ENCODE assay signal across 14 cellular contexts in the genomic region with DNA sequence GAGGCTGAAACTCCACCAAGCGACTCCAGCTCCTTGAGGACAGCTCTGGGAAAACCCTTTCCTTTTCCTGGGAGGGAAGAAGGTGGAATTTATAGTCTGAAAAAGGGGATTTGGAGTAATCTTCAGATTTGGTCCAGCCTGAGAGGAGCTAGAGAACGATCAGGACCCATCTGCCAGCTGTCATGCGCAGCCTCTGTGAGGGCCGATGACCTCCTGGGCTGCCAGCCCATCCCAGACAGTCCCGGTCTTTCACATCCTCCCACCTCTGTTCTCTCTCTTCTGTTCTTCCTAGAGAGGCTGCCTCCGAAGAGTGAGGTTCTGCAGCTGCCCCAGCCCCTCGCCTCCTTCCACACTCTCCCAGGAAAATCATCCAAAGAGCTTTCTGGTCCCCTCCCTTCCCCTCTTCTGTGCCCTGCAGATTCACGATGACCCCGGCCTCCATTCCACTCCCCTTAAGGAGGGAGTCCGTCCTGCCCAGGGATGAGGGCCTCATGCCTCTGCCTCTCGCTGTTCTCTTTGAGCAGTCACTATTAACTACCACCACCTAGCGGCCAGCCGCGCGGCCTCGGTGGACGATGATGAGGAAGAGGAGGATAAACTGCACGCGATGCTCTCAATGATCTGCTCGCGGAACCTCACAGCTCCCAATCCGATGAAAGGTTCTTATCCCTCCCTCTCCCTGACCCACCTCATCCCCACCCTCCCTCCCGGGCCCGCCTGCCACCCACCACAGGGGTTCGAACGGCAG. TPM values are rescaled to one million over a fixed set of nuclear protein-coding genes. Genes with fewer than 3 reads are reported as not detected.
DNase-seq lines count a peak whose midpoint lies in the region; ATAC-seq and TF ChIP-seq lines count a peak whose summit lies in the region.
"Had no signal": no experiment of that assay in that cellular context is flagged by ENCODE, and none has a peak within 500 bp of the region (broad histone marks: within the 10 kb centered on the region; RNA-seq: fewer than 3 reads in every experiment).

No MANE protein-coding gene starts in this region.

- no peaks in the 10 kb centered on the region for H3K4me1 Mint-ChIP-seq in Calu3 (ENCODE audit: low read depth, unreplicated experiment)
- H3K4me1 Mint-ChIP-seq: activated naive CD4-positive, alpha-beta T cell treated with anti-CD3 and anti-CD28 coated beads, Interleukin-2, amount 50 U/mL, for 24 hours; B cell had no signal

- no peak overlapping the region for H3K4me3 ChIP-seq in A673 (ENCODE audit: low read depth, low read length, poor library complexity, severe bottlenecking)
- H3K4me3 ChIP-seq in HFF-Myc (replicated peaks; ENCODE audit: low read depth, low read length), result no peak overlapping the region
- H3K4me3 ChIP-seq in brain microvascular endothelial cell (ENCODE audit: low read depth, low read length), result no peak overlapping the region
- H3K4me3 ChIP-seq in effector memory CD4-positive, alpha-beta T cell (ENCODE audit: insufficient read depth, low read depth, low read length, poor library complexity, severe bottlenecking), result no peak overlapping the region
- H3K4me3 ChIP-seq: colonic mucosa, psoas muscle had no signal

- H3K27me3 ChIP-seq in A673 (replicated peaks; ENCODE audit: insufficient read depth, low read depth, low read length, poor library complexity), result no peaks in the 10 kb centered on the region
- H3K27me3 ChIP-seq in brain microvascular endothelial cell (replicated peaks), result no peaks in the 10 kb centered on the region
- no peaks in the 10 kb centered on the region for H3K27me3 ChIP-seq in effector memory CD4-positive, alpha-beta T cell (replicated peaks; ENCODE audit: control insufficient read depth, insufficient read depth, low read length, poor library complexity, severe bottlenecking)
- H3K27me3 ChIP-seq: colonic mucosa had no signal

- CTCF ChIA-PET in A673 (lab: Charles Lee), result interaction anchor here (0.7 kb wide), 1 partner anchor 16 kb away, joined by 3 read pairs; no protein-coding TSS in a partner anchor
- CTCF ChIA-PET in Calu3 (lab: Charles Lee), result no interaction called here

- peaks cover 5% of the 10 kb centered on the region for H3K4me1 ChIP-seq in A673 (ENCODE audit: insufficient read depth, low read length, poor library complexity, severe bottlenecking)
- H3K4me1 ChIP-seq in effector memory CD4-positive, alpha-beta T cell (ENCODE audit: control insufficient read depth, insufficient read depth, low read length, poor library complexity, severe bottlenecking), result no peaks in the 10 kb centered on the region
- H3K4me1 ChIP-seq: colonic mucosa had no signal

- no peak for ATAC-seq in GM19328 (IDR thresholded peaks at IDR 0.05; ENCODE audit: unreplicated experiment)
- ATAC-seq in GM21381 (IDR thresholded peaks at IDR 0.05; ENCODE audit: unreplicated experiment), result no peak
- ATAC-seq: psoas muscle had no signal

- BruUV-seq in A673 (replicated peaks; lab: Mats Ljungman, UMichigan), result no TSS peak
- no TSS peak for BruUV-seq in Calu3 (replicated peaks; lab: Mats Ljungman, UMichigan)

- POLR2A ChIA-PET in A673 (lab: Charles Lee; ENCODE audit: low non-redundant PET), result no interaction called here

- H3K9me3 ChIP-seq in A673 (ENCODE audit: low read depth, low read length, poor library complexity, severe bottlenecking), result no peaks in the 10 kb centered on the region
- H3K9me3 ChIP-seq in effector memory CD4-positive, alpha-beta T cell (ENCODE audit: control insufficient read depth, low read length), result no peaks in the 10 kb centered on the region
- H3K9me3 ChIP-seq: colonic mucosa, psoas muscle had no signal

- intact Hi-C loops in A673 (cut with micrococcal nuclease; ENCODE audit: unreplicated experiment) (no loop called here), Calu3 (cut with micrococcal nuclease; ENCODE audit: unreplicated experiment) (no loop called here)

- TF ChIP-seq CTCF in A673 (conservative IDR thresholded peaks at IDR 0.05; ENCODE audit: low read depth, low read length) (no peak), HFF-Myc (IDR thresholded peaks at IDR 0.05; ENCODE audit: low read depth, low read length, missing control alignments) (peak; percentile 25), brain microvascular endothelial cell (IDR thresholded peaks at IDR 0.05; ENCODE audit: low read depth, low read length, missing control alignments) (peak; percentile 63), Calu3 (IDR thresholded peaks at IDR 0.05; ENCODE audit: unreplicated experiment) (no peak)

- no peak overlapping the region for H3K4me3 Mint-ChIP-seq in Calu3 (ENCODE audit: low read depth, unreplicated experiment)
- H3K4me3 Mint-ChIP-seq: activated naive CD4-positive, alpha-beta T cell treated with anti-CD3 and anti-CD28 coated beads, Interleukin-2, amount 50 U/mL, for 24 hours; B cell had no signal

- DNase-seq in A673 (ENCODE audit: low spot score) (no peak), HFF-Myc (ENCODE audit: extremely low read depth, low read depth) (no peak), brain microvascular endothelial cell (no peak), iPS-NIHi7 (ENCODE audit: extremely low spot score) (peak; percentile 63), Calu3 (no peak)
- no peak for DNase-seq in effector memory CD4-positive, alpha-beta T cell
- DNase-seq: colonic mucosa, kidney, NCI-H2081, psoas muscle had no signal

- in situ Hi-C loops in brain microvascular endothelial cell (cut with HindIII; ENCODE audit: low pct_ligation_motif_present, low sequenced_read_pairs), result no loop called here

- peaks cover 37% of the 10 kb centered on the region for H3K36me3 Mint-ChIP-seq in Calu3 (ENCODE audit: insufficient read depth, unreplicated experiment)

- H3K36me3 ChIP-seq in A673 (ENCODE audit: insufficient read depth, low read length, poor library complexity, severe bottlenecking) (peaks cover 8% of the 10 kb centered on the region), brain microvascular endothelial cell (replicated peaks) (peaks cover 2% of the 10 kb centered on the region)
- peaks cover 41% of the 10 kb centered on the region for H3K36me3 ChIP-seq in effector memory CD4-positive, alpha-beta T cell (ENCODE audit: control insufficient read depth, insufficient read depth, low read length)
- H3K36me3 ChIP-seq: colonic mucosa had no signal

- H3K27me3 Mint-ChIP-seq in Calu3 (ENCODE audit: unreplicated experiment), result no peaks in the 10 kb centered on the region
- H3K27me3 Mint-ChIP-seq: activated naive CD4-positive, alpha-beta T cell treated with anti-CD3 and anti-CD28 coated beads, Interleukin-2, amount 50 U/mL, for 24 hours; B cell had no signal

- peak overlapping the region; percentile 30 for H3K27ac ChIP-seq in A673 (ENCODE audit: low read depth, low read length, poor library complexity, severe bottlenecking)
- H3K27ac ChIP-seq in brain microvascular endothelial cell, result no peak overlapping the region
- no peak overlapping the region for H3K27ac ChIP-seq in effector memory CD4-positive, alpha-beta T cell (ENCODE audit: insufficient read depth, low read length, poor library complexity, severe bottlenecking)
- H3K27ac ChIP-seq: colonic mucosa, psoas muscle had no signal

- H3K9me3 Mint-ChIP-seq in Calu3 (ENCODE audit: low read depth, unreplicated experiment), result no peaks in the 10 kb centered on the region
- H3K9me3 Mint-ChIP-seq: activated naive CD4-positive, alpha-beta T cell treated with anti-CD3 and anti-CD28 coated beads, Interleukin-2, amount 50 U/mL, for 24 hours had no signal

- H3K27ac Mint-ChIP-seq in Calu3 (ENCODE audit: unreplicated experiment), result no peak overlapping the region
- H3K27ac Mint-ChIP-seq: activated naive CD4-positive, alpha-beta T cell treated with anti-CD3 and anti-CD28 coated beads, Interleukin-2, amount 50 U/mL, for 24 hours; B cell had no signal

RNA-seq across cellular contexts. Expression of a gene that starts 29.6 kb away (rescaled TPM):
- total RNA-seq in A673 (2021) (81.2 and 95.0 TPM in 2 replicates), Calu3 (2022) (50.3 and 54.9 TPM in 2 replicates)

RNA-seq across cellular contexts. Expression of a gene that starts 30.7 kb away (rescaled TPM):
- 78.9 and 91.0 TPM in 2 replicates for total RNA-seq in A673 (2021)
- 34.3 and 36.2 TPM in 2 replicates for total RNA-seq in Calu3 (2022)

RNA-seq across cellular contexts. Expression of a gene that starts 33.9 kb away (rescaled TPM):
- total RNA-seq in A673 (2021), result 32.1 and 33.4 TPM in 2 replicates
- total RNA-seq in Calu3 (2022), result 32.1 and 34.8 TPM in 2 replicates

Comparison
In these comparisons a context has a peak if more than half of its experiments do, and no peak if none do; other contexts are left out.
1. CTCF ChIP-seq: peak in HFF-Myc (single experiment) and brain microvascular endothelial cell (single experiment); none in A673 (single experiment) and Calu3 (single experiment).